ENCODE assay signal across 8 cellular contexts in genomic region chr6:35688605-35689322, GRCh38. TPM values are rescaled to one million over a fixed set of nuclear protein-coding genes. Genes with fewer than 3 reads are reported as not detected.
A peak's percentile ranks its signal among the peaks of the same experiment; 100 is the strongest.
DNase-seq lines count a peak whose midpoint lies in the region; ATAC-seq and TF ChIP-seq lines count a peak whose summit lies in the region.

TSS of gene FKBP5 (minus strand) at chr6:35688915. CDS start at chr6:35642824, 46,091 bp downstream.

- H3K4me3 ChIP-seq in HUES64 (ENCODE audit: low read length) (peak within 1 kb of the TSS; percentile 69), neural cell (ENCODE audit: low read length) (peak within 1 kb of the TSS; percentile 66), stomach (peak within 1 kb of the TSS; percentile 70 to 98 (median 80))

- H3K4me1 ChIP-seq in HUES64 (ENCODE audit: insufficient read depth, low read length) (peaks cover 11% of the 10 kb centered on the region), stomach (peaks cover 32 to 58% (median 43%) of the 10 kb centered on the region in 4 donors)

- DNase-seq in DMS 273 (lab: John Stamatoyannopoulos, UW; ENCODE audit: unreplicated experiment) (peak; percentile 96), RPMI8226 (peak; percentile 95), fibroblast of the conjunctiva (ENCODE audit: low read depth) (peak; percentile 87), stomach (peak; percentile 97)
- peak; percentile 96 for DNase-seq in activated effector memory CD4-positive, alpha-beta T cell treated with anti-CD3 and anti-CD28 coated beads, Interleukin-2, amount 50 U/mL, for 16 hours

- H3K36me3 ChIP-seq in HUES64 (ENCODE audit: insufficient read depth, low read length) (no peaks in the 10 kb centered on the region), neural cell (ENCODE audit: insufficient read depth, low read length) (no peaks in the 10 kb centered on the region), stomach (peaks cover 8 to 14% (median 13%) of the 10 kb centered on the region in 4 donors)

- no peak for TF ChIP-seq CTCF in neural cell (IDR thresholded peaks at IDR 0.05; ENCODE audit: poor library complexity, severe bottlenecking)
- no peak for TF ChIP-seq CTCF in stomach (IDR thresholded peaks at IDR 0.05)

- peak in 1 of 4 donors; percentile 56 for TF ChIP-seq POLR2A in stomach (IDR thresholded peaks at IDR 0.05)

- H3F3A ChIP-seq in neural cell (ENCODE audit: insufficient read depth, low read length, poor library complexity, severe bottlenecking): no peaks in the 10 kb centered on the region

- WGBS in HUES64: 2% methylated on average over 80 of the region's 80 CpGs
- 2 to 39% (median 2%) methylated on average over 4 to 80 of the region's 80 CpGs for WGBS in stomach, 5 donors

- intact Hi-C loops in stomach (cut with DNase I; ENCODE audit: low total_unique reads): loop anchor here (5.0 kb wide), 1 partner anchor 44 kb away; no protein-coding TSS in a partner anchor

- no peak for TF ChIP-seq EP300 in neural cell (conservative IDR thresholded peaks at IDR 0.05; ENCODE audit: poor library complexity, severe bottlenecking)
- no peak for TF ChIP-seq EP300 in stomach (IDR thresholded peaks at IDR 0.05)

- peak; percentile 77 for ATAC-seq in GM21390 (IDR thresholded peaks at IDR 0.05; ENCODE audit: unreplicated experiment)

- H3K79me2 ChIP-seq in neural cell (replicated peaks; ENCODE audit: insufficient read depth, low read length): peaks cover 3% of the 10 kb centered on the region

- TF ChIP-seq RAD21 in neural cell (conservative IDR thresholded peaks at IDR 0.05): no peak

- H3K9me3 ChIP-seq in HUES64 (ENCODE audit: insufficient read depth, low read depth, low read length) (no peaks in the 10 kb centered on the region), neural cell (ENCODE audit: low read length) (no peaks in the 10 kb centered on the region), stomach (peaks cover 0 to under 1% (median 0%) of the 10 kb centered on the region in 4 donors)

- no peaks in the 10 kb centered on the region for H4K20me1 ChIP-seq in neural cell (ENCODE audit: insufficient read depth)

- H3K27ac ChIP-seq in HUES64 (ENCODE audit: low read depth, low read length): no peak within 1 kb of the TSS; the same call in 1 of the 2 replicates
- no peak within 1 kb of the TSS for H3K27ac ChIP-seq in neural cell (ENCODE audit: low read length)
- H3K27ac ChIP-seq in stomach: peak within 1 kb of the TSS; percentile 94 to 100 (median 98)

- H3K9ac ChIP-seq in HUES64 (ENCODE audit: low read depth, low read length) (peak within 1 kb of the TSS; percentile 73), neural cell (ENCODE audit: low read length) (peak within 1 kb of the TSS; percentile 26)

- H3K9me2 ChIP-seq in neural cell (ENCODE audit: insufficient read depth, low read length): no peaks in the 10 kb centered on the region

- H2AFZ ChIP-seq in neural cell (ENCODE audit: low read depth, low read length): no peak within 1 kb of the TSS

- H3K27me3 ChIP-seq in HUES64 (ENCODE audit: insufficient read depth, low read length) (peaks cover 16% of the 10 kb centered on the region), neural cell (ENCODE audit: insufficient read depth, low read depth, low read length) (peaks cover 23% of the 10 kb centered on the region), stomach (no peaks in the 10 kb centered on the region)

- peak within 1 kb of the TSS; percentile 55 for H3K4me2 ChIP-seq in neural cell (ENCODE audit: low read length)

TF ChIP-seq in neural cell, 6 proteins besides CTCF, POLR2A, EP300 and RAD21:
- no peak for TF ChIP-seq SMC3 (conservative IDR thresholded peaks at IDR 0.05; ENCODE audit: poor library complexity)
- no peak for TF ChIP-seq MXI1 (conservative IDR thresholded peaks at IDR 0.05; ENCODE audit: poor library complexity, severe bottlenecking)
- TF ChIP-seq POLR2AphosphoS5 (IDR thresholded peaks at IDR 0.05): no peak
- TF ChIP-seq TAF1 (IDR thresholded peaks at IDR 0.05; ENCODE audit: low read depth): no peak
- no peak for TF ChIP-seq EZH2 (IDR thresholded peaks at IDR 0.05; ENCODE audit: borderline replicate concordance, insufficient read depth, low read length, poor library complexity, severe bottlenecking)
- no peak for TF ChIP-seq REST (IDR thresholded peaks at IDR 0.05; ENCODE audit: borderline replicate concordance)

RNA-seq across cellular contexts. Expression of gene FKBP5, which starts in this region (rescaled TPM):
- polyA plus RNA-seq in HUES64 (2013, experiment 1 of 2): 35.2 TPM
- polyA plus RNA-seq in HUES64 (2013, experiment 2 of 2): 37.2 TPM
- polyA plus RNA-seq in neural cell (0.84 and 1.2 TPM in 2 replicates), stomach (10 to 100 TPM; 89.2 to 97.2 (median 91.1) TPM)
- polyA minus RNA-seq in neural cell: 2.3 and 2.7 TPM in 2 replicates
- total RNA-seq in stomach: 100 to 1,000 TPM in 4 of 5 donors, 10 to 100 TPM in 1; 68.1 to 209 (median 168) TPM

Comparison
In these comparisons a context has a peak if more than half of its experiments do, and no peak if none do; other contexts are left out.
1. RNA of gene FKBP5 (polyA plus RNA-seq): 89.2 to 97.2 TPM in stomach; 0.84 to 1.2 TPM in neural cell; every median in the first group is over 10 times any median in the second.
2. H3K27ac ChIP-seq: peak in stomach (5 of 5); none in HUES64 (single experiment) and neural cell (single experiment).
3. Peak in every context shown above with its lines, with median percentiles within 50 percentile points of each other: DNase-seq and H3K4me3 ChIP-seq.